ENCODE assay signal across 32 cellular contexts in the genomic region with DNA sequence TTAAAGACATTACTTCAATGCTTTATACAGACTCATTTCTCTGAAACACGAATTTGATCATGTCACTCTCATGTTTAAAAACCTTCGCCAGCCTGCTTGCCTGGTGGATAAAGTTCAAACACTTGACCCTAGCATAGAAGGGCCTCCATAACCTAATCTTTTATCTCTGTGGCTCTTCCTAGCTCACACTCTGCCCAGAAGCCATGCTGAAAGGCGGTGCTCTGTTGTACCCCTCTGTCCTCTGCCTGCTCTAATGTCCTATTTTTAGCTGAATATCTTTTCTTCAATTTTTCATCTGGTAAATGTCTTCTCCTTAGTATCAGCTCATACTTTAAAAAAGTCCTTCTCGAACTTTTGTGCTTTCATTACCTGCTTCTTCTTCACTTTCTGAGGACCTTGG.
"Had no signal": no experiment of that assay in that cellular context is flagged by ENCODE, and none has a peak within 500 bp of the region (broad histone marks: within the 10 kb centered on the region; RNA-seq: fewer than 3 reads in every experiment).

No MANE protein-coding gene starts in this region.

- DNase-seq: activated effector memory CD4-positive, alpha-beta T cell treated with anti-CD3 and anti-CD28 coated beads, Interleukin-2, amount 50 U/mL, for 16 hours; activated effector memory CD4-positive, alpha-beta T cell treated with Interleukin-2 at 50 U/mL for 16 hours; activated gamma-delta T cell; activated gamma-delta T cell treated with Interleukin-2 at 50 U/mL for 16 hours; activated naive CD4-positive, alpha-beta T cell; activated naive CD4-positive, alpha-beta T cell treated with anti-CD3 and anti-CD28 coated beads for 36 hours; activated naive CD4-positive, alpha-beta T cell treated with anti-CD3 and anti-CD28 coated beads, Interleukin-2, amount 10 ng/mL, durations not matched to agents 7 days and 5 days; activated naive CD4-positive, alpha-beta T cell treated with anti-CD3 and anti-CD28 coated beads, Interleukin-2, amount 50 U/mL, for 16 hours; activated naive CD4-positive, alpha-beta T cell treated with Interleukin-2 at 50 U/mL for 16 hours; activated naive CD8-positive, alpha-beta T cell treated with anti-CD3 and anti-CD28 coated beads for 36 hours; activated naive CD8-positive, alpha-beta T cell treated with anti-CD3 and anti-CD28 coated beads, Interleukin-2, amount 10 ng/mL, durations not matched to agents 7 days and 5 days; activated naive CD8-positive, alpha-beta T cell treated with anti-CD3 and anti-CD28 coated beads, Interleukin-2, amount 50 U/mL, for 24 hours; activated T-cell treated with anti-CD3 and anti-CD28 coated beads, Interleukin-2, amount 50 U/mL, for 1 hour; activated T-cell treated with anti-CD3 and anti-CD28 coated beads, Interleukin-2, amount 50 U/mL, for 24 hours; activated T-cell treated with anti-CD3 and anti-CD28 coated beads, Interleukin-2, amount 50 U/mL, for 4 hours; activated T-cell treated with anti-CD3 and anti-CD28 coated beads, Interleukin-2, amount 50 U/mL, for 48 hours; activated T-cell treated with anti-CD3 and anti-CD28 coated beads, Interleukin-2, amount 50 U/mL, for 72 hours; adrenal gland; amniotic stem cell; amygdala; anterior cingulate cortex; aorta; body of pancreas; brain microvascular endothelial cell; caudate nucleus; central memory CD4-positive, alpha-beta T cell; cerebellar nuclear complex had no signal

- H3K36me3 ChIP-seq: adrenal gland, ascending aorta, brain microvascular endothelial cell, breast epithelium, cardiac muscle cell had no signal

- H3K27me3 ChIP-seq: adrenal gland, ascending aorta, body of pancreas, brain microvascular endothelial cell, breast epithelium, cardiac muscle cell had no signal

- H3K9me3 ChIP-seq: adrenal gland, ascending aorta, body of pancreas, breast epithelium had no signal

- H3K27ac ChIP-seq: adrenal gland, ascending aorta, body of pancreas, brain microvascular endothelial cell, breast epithelium, cardiac muscle cell had no signal

- ATAC-seq: activated naive CD4-positive, alpha-beta T cell treated with anti-CD3 and anti-CD28 coated beads, Interleukin-2, amount 50 U/mL, for 72 hours; activated naive CD8-positive, alpha-beta T cell treated with anti-CD3 and anti-CD28 coated beads, Interleukin-2, amount 50 U/mL, for 24 hours; activated T-cell treated with anti-CD3 and anti-CD28 coated beads, Interleukin-2, amount 50 U/mL, for 4 hours; activated T-cell treated with anti-CD3 and anti-CD28 coated beads, Interleukin-2, amount 50 U/mL, for 72 hours; activated T-helper 17 cell treated with anti-CD3 and anti-CD28 coated beads, Interleukin-2, amount 50 U/mL, for 72 hours; body of pancreas had no signal

- H3K4me3 ChIP-seq: adrenal gland, ascending aorta, body of pancreas, breast epithelium, cardiac muscle cell had no signal

- H3K4me1 ChIP-seq: ascending aorta, body of pancreas, breast epithelium had no signal
